13 cellular contexts compared by ENCODE assay signal in the genomic region with DNA sequence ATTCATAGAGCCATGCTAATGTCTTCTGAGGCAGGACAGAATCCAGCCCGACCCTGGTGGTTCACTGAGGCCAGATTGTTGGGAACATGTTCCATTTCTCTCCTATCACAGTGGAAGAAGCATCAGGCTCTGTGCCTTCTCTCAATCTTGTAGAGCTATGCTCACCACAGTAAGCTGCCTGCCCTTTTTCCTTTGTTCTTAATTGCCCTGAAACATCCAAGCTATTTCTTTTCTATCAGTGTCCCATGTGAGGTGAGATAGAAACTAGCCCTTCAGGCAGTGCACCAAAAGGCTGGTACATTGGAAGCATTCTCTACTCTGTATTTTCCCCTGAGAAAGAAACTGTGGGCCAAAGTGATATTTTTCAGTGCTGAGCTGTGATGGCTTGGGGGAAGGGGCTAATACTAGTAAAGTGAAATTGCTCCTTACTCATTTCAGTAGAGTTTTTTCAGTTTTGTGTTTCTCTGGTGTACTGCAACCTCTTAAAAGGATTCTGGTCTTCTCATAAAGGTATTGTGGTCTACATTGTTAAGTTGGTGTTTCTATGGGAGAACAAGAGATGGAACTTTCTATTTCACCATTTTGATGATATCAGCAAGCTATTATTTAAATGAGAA.
A peak's percentile ranks its signal among the peaks of the same experiment; 100 is the strongest.
DNase-seq lines count a peak whose midpoint lies in the region; ATAC-seq, FAIRE-seq and TF ChIP-seq lines count a peak whose summit lies in the region.
"Had no signal": no experiment of that assay in that cellular context is flagged by ENCODE, and none has a peak within 500 bp of the region (broad histone marks: within the 10 kb centered on the region; RNA-seq: fewer than 3 reads in every experiment).

No MANE protein-coding gene starts in this region.

- peak; percentile 2 for DNase-seq in GM10266 (ENCODE audit: extremely low spot score)
- DNase-seq in mesothelial cell of epicardium (ENCODE audit: low spot score in 2 of 2, unreplicated experiment in 2 of 2) = no peak
- DNase-seq in dorsolateral prefrontal cortex = no peak
- no peak for DNase-seq in HepG2 (ENCODE audit: low spot score)
- DNase-seq in NCI-H2196 treated with DMSO at 0.1 percent for 48 hours (lab: John Stamatoyannopoulos, UW; ENCODE audit: unreplicated experiment) = no peak
- DNase-seq: activated B cell treated with CpG ODN at 0.5 μM for 24 hours; activated naive CD4-positive, alpha-beta T cell treated with anti-CD3 and anti-CD28 coated beads, Interleukin-2, amount 50 U/mL, for 16 hours; AML-193; head of caudate nucleus; mesenchymal stem cell had no signal

- H3K4me3 Mint-ChIP-seq in mesothelial cell of epicardium = no peak overlapping the region
- H3K4me3 Mint-ChIP-seq: activated B cell treated with CpG ODN at 0.5 μM for 24 hours had no signal

- CTCF ChIA-PET in HepG2 (lab: Yijun Ruan, JAX; ENCODE audit: low intra/inter-chr PET ratio, low total read pairs) = no interaction called here

- TF ChIP-seq EP300 in HepG2 (IDR thresholded peaks at IDR 0.05; ENCODE audit: low read depth in 2 of 2, low read length in 2 of 2) = no peak
- no peak for TF ChIP-seq EP300 in HepG2 (CRISPR knock-in tag; IDR thresholded peaks at IDR 0.05; ENCODE audit: borderline replicate concordance)

- no peak overlapping the region for H3K4me2 ChIP-seq in HepG2 (ENCODE audit: low read depth, low read length)

- intact Hi-C loops in dorsolateral prefrontal cortex (cut with DNase I) (no loop called here), HepG2 (cut with micrococcal nuclease; ENCODE audit: unreplicated experiment) (no loop called here)

- no peak for TF ChIP-seq RAD21 in HepG2 (CRISPR knock-in tag; IDR thresholded peaks at IDR 0.05)

- no peaks in the 10 kb centered on the region for H3K36me3 ChIP-seq in HepG2 (replicated peaks in 1 of 2; ENCODE audit: control insufficient read depth in 1 of 2, insufficient read depth in 2 of 2, low read length in 2 of 2)

- no peak overlapping the region for H3K27ac ChIP-seq in dorsolateral prefrontal cortex
- no peak overlapping the region for H3K27ac ChIP-seq in HepG2 (ENCODE audit: extremely low read length, insufficient read depth, low read length)

- no peaks in the 10 kb centered on the region for H3K4me1 ChIP-seq in HepG2 (ENCODE audit: insufficient read depth, low read length)

- no peaks in the 10 kb centered on the region for H3K4me1 Mint-ChIP-seq in mesothelial cell of epicardium

- no peaks in the 10 kb centered on the region for H3K9me3 ChIP-seq in HepG2 (ENCODE audit: low read length)

- no peak for FAIRE-seq in HepG2 (lab: Jason Lieb, UNC)

- no peak overlapping the region for H3K27ac Mint-ChIP-seq in mesothelial cell of epicardium
- H3K27ac Mint-ChIP-seq: activated B cell treated with CpG ODN at 0.5 μM for 24 hours had no signal

- no peaks in the 10 kb centered on the region for H3K79me2 ChIP-seq in HepG2 (ENCODE audit: insufficient read depth, low read length)

- H3K9ac ChIP-seq in HepG2 (ENCODE audit: insufficient read depth, low read depth, low read length) = no peak overlapping the region

- POLR2A ChIA-PET in HepG2 (lab: Yijun Ruan, JAX) = no interaction called here

- H2AFZ ChIP-seq in HepG2 (ENCODE audit: low read length) = no peak overlapping the region

- ATAC-seq in GM19035 (IDR thresholded peaks at IDR 0.05; ENCODE audit: unreplicated experiment) = peak; percentile 93
- peak; percentile 93 for ATAC-seq in HG02571 (IDR thresholded peaks at IDR 0.05; ENCODE audit: unreplicated experiment)
- ATAC-seq in HG03354 (IDR thresholded peaks at IDR 0.05; ENCODE audit: poor library complexity, severe bottlenecking, unreplicated experiment) = peak; percentile 95
- no peak for ATAC-seq in HepG2

- no CpG with 5 or more reads among the region's 1 CpG for WGBS in HepG2 (ENCODE audit: low lambda C conversion rate)

- TF ChIP-seq POLR2A in HepG2 (IDR thresholded peaks at IDR 0.05; ENCODE audit: insufficient read depth in 1 of 2, low read depth in 2 of 2, low read length in 2 of 2) = no peak

- H3K4me3 ChIP-seq in dorsolateral prefrontal cortex (no peak overlapping the region), HepG2 (replicated peaks in 1 of 3; ENCODE audit: insufficient read depth in 1 of 3, low read depth in 2 of 3, low read length in 3 of 3) (no peak overlapping the region)

- in situ Hi-C loops in HepG2 (cut with HindIII; ENCODE audit: extremely low pct_ligation_motif_present, low pct_unique_long_range_greater_than_20kb) = no loop called here

- BruUV-seq in HepG2 (replicated peaks; lab: Mats Ljungman, UMichigan) = no TSS peak

- H3K27me3 ChIP-seq in dorsolateral prefrontal cortex (peaks cover 0 to 48% (median 6%) of the 10 kb centered on the region in 45 donors), HepG2 (ENCODE audit: control insufficient read depth in 1 of 2, insufficient read depth in 2 of 2, low read length in 2 of 2) (no peaks in the 10 kb centered on the region)

- no peaks in the 10 kb centered on the region for H4K20me1 ChIP-seq in HepG2 (ENCODE audit: insufficient read depth, low read length)

- H3K27me3 Mint-ChIP-seq in mesothelial cell of epicardium (ENCODE audit: low read depth) = no peaks in the 10 kb centered on the region
- H3K27me3 Mint-ChIP-seq: activated B cell treated with CpG ODN at 0.5 μM for 24 hours had no signal

- H3K36me3 Mint-ChIP-seq in mesothelial cell of epicardium = peaks cover 15% of the 10 kb centered on the region

- peaks cover 24% of the 10 kb centered on the region for H3K9me3 Mint-ChIP-seq in mesothelial cell of epicardium

- no peak for TF ChIP-seq CTCF in GM10266 (IDR thresholded peaks at IDR 0.05; ENCODE audit: control insufficient read depth, insufficient read depth, low read depth, missing control alignments)
- TF ChIP-seq CTCF in mesothelial cell of epicardium (IDR thresholded peaks at IDR 0.05; ENCODE audit: unreplicated experiment) = no peak
- TF ChIP-seq CTCF in dorsolateral prefrontal cortex (IDR thresholded peaks at IDR 0.05 in 54 of 56, conservative IDR thresholded peaks at IDR 0.05 in 2 of 56; ENCODE audit: low read depth in 1 of 56, partially characterized antibody in 56 of 56) = no peak
- no peak for TF ChIP-seq CTCF in HepG2 (CRISPR knock-in tag; IDR thresholded peaks at IDR 0.05)

TF ChIP-seq in HepG2, 621 proteins besides CTCF, POLR2A, EP300 and RAD21:
- TF ChIP-seq KDM2A (CRISPR knock-in tag; IDR thresholded peaks at IDR 0.05; ENCODE audit: borderline replicate concordance, low read depth) = no peak
